Comparison of ENCODE assay signal across 7 cellular contexts in genomic region chr7:151233804-151234203, GRCh38. TPM values are rescaled to one million over a fixed set of nuclear protein-coding genes. Genes with fewer than 3 reads are reported as not detected.
DNase-seq lines count a peak whose midpoint lies in the region; ATAC-seq and TF ChIP-seq lines count a peak whose summit lies in the region.

No MANE protein-coding gene starts in this region.

- peak overlapping the region; percentile 85 for H3K4me2 ChIP-seq in smooth muscle cell

- H3K27ac ChIP-seq in smooth muscle cell (ENCODE audit: low read depth): peak overlapping the region; percentile 64

- peak overlapping the region; percentile 99 for H3K27ac Mint-ChIP-seq in activated CD4-positive, alpha-beta memory T cell treated with anti-CD3 and anti-CD28 coated beads for 36 hours
- peak overlapping the region; percentile 97 for H3K27ac Mint-ChIP-seq in glutamatergic neuron (ENCODE audit: unreplicated experiment)

- H3K36me3 Mint-ChIP-seq in activated CD4-positive, alpha-beta memory T cell treated with anti-CD3 and anti-CD28 coated beads for 36 hours: peaks cover 23% of the 10 kb centered on the region
- H3K36me3 Mint-ChIP-seq in glutamatergic neuron (ENCODE audit: unreplicated experiment): no peaks in the 10 kb centered on the region

- no peak for TF ChIP-seq POLR2A in GM18505 (IDR thresholded peaks at IDR 0.05; ENCODE audit: borderline replicate concordance, extremely low read depth, insufficient read depth, insufficient read length)

- H3K9ac ChIP-seq in smooth muscle cell (ENCODE audit: low read depth): peak overlapping the region; percentile 48

- CTCF ChIA-PET in activated CD4-positive, alpha-beta memory T cell treated with anti-CD3 and anti-CD28 coated beads for 36 hours (lab: Charles Lee): interaction anchor here (1.0 to 3.6 kb wide), 3 partner anchors 10 to 13 kb away, joined by 3 to 37 read pairs (median 8); no protein-coding TSS in a partner anchor

- DNase-seq in HAP-1 (ENCODE audit: low spot score in 2 of 2) (no peak), glutamatergic neuron (no peak), smooth muscle cell (lab: John Stamatoyannopoulos, UW; ENCODE audit: unreplicated experiment) (no peak)
- DNase-seq in activated CD4-positive, alpha-beta memory T cell treated with anti-CD3 and anti-CD28 coated beads for 36 hours: no peak
- no peak for DNase-seq in stimulated activated naive CD4-positive, alpha-beta T cell treated with Interleukin-2 at 50 U/mL for 16 hours (lab: John Stamatoyannopoulos, UW)

- H3K4me3 Mint-ChIP-seq in activated CD4-positive, alpha-beta memory T cell treated with anti-CD3 and anti-CD28 coated beads for 36 hours: peak overlapping the region; percentile 100
- peak overlapping the region; percentile 98 for H3K4me3 Mint-ChIP-seq in glutamatergic neuron (ENCODE audit: unreplicated experiment)

- H3F3A ChIP-seq in smooth muscle cell (ENCODE audit: low read depth): no peaks in the 10 kb centered on the region

- H3K9me3 ChIP-seq in HAP-1: no peaks in the 10 kb centered on the region
- H3K9me3 ChIP-seq in smooth muscle cell (replicated peaks; ENCODE audit: low read depth): no peaks in the 10 kb centered on the region

- H3K4me1 ChIP-seq in HAP-1 (peaks cover 14% of the 10 kb centered on the region), smooth muscle cell (ENCODE audit: low read depth) (peaks cover 16% of the 10 kb centered on the region)

- TF ChIP-seq CTCF in glutamatergic neuron (IDR thresholded peaks at IDR 0.05; ENCODE audit: partially characterized antibody, unreplicated experiment) (no peak), smooth muscle cell (IDR thresholded peaks at IDR 0.05; ENCODE audit: borderline replicate concordance, insufficient read depth, poor library complexity, severe bottlenecking) (no peak)

- peak overlapping the region; percentile 89 for H3K4me3 ChIP-seq in HAP-1
- peak overlapping the region; percentile 81 for H3K4me3 ChIP-seq in smooth muscle cell

- H3K79me2 ChIP-seq in smooth muscle cell (ENCODE audit: low read depth): peaks cover 44% of the 10 kb centered on the region

- ATAC-seq in GM18505 (IDR thresholded peaks at IDR 0.05; ENCODE audit: unreplicated experiment): no peak
- ATAC-seq in GM19324 (IDR thresholded peaks at IDR 0.05; ENCODE audit: low FRiP score, unreplicated experiment): no peak

- H3K27me3 ChIP-seq in HAP-1 (ENCODE audit: low read depth): no peaks in the 10 kb centered on the region
- no peaks in the 10 kb centered on the region for H3K27me3 ChIP-seq in smooth muscle cell (ENCODE audit: low read depth)

- H4K20me1 ChIP-seq in smooth muscle cell (ENCODE audit: low read depth): peaks cover 57% of the 10 kb centered on the region

- H3K27me3 Mint-ChIP-seq in activated CD4-positive, alpha-beta memory T cell treated with anti-CD3 and anti-CD28 coated beads for 36 hours: no peaks in the 10 kb centered on the region
- peaks cover 3% of the 10 kb centered on the region for H3K27me3 Mint-ChIP-seq in glutamatergic neuron (ENCODE audit: unreplicated experiment)

- peaks cover 29% of the 10 kb centered on the region for H3K4me1 Mint-ChIP-seq in activated CD4-positive, alpha-beta memory T cell treated with anti-CD3 and anti-CD28 coated beads for 36 hours (ENCODE audit: low read depth)
- H3K4me1 Mint-ChIP-seq in glutamatergic neuron (ENCODE audit: low read depth, unreplicated experiment): peaks cover 11% of the 10 kb centered on the region

- POLR2A ChIA-PET in activated CD4-positive, alpha-beta memory T cell treated with anti-CD3 and anti-CD28 coated beads for 36 hours (lab: Charles Lee): interaction anchor here (3.1 kb wide), 1 partner anchor 10 kb away, joined by 19 read pairs; no protein-coding TSS in a partner anchor

- H3K36me3 ChIP-seq in HAP-1 (replicated peaks): peaks cover 53% of the 10 kb centered on the region
- H3K36me3 ChIP-seq in smooth muscle cell (ENCODE audit: low read depth): no peaks in the 10 kb centered on the region

- WGBS in smooth muscle cell (ENCODE audit: low lambda C conversion rate): 97% methylated on average over 9 of the region's 9 CpGs

- H3K9me3 Mint-ChIP-seq in activated CD4-positive, alpha-beta memory T cell treated with anti-CD3 and anti-CD28 coated beads for 36 hours: no peaks in the 10 kb centered on the region
- peaks cover 10% of the 10 kb centered on the region for H3K9me3 Mint-ChIP-seq in glutamatergic neuron (ENCODE audit: unreplicated experiment)

- intact Hi-C loops in activated CD4-positive, alpha-beta memory T cell treated with anti-CD3 and anti-CD28 coated beads for 36 hours (cut with micrococcal nuclease): loop anchor here (1.0 to 2.0 kb wide), 5 partner anchors 10 to 399 kb away; partner anchors contain the start of gene FASTK

- no peak overlapping the region for H2AFZ ChIP-seq in smooth muscle cell (ENCODE audit: low read depth)

- in situ Hi-C loops in HAP-1 (cut with MboI; ENCODE audit: low sequenced_read_pairs): no loop called here

RNA-seq across cellular contexts. Expression of gene CHPF2, which starts 1.5 kb away (rescaled TPM):
- 10 to 100 TPM; 33.6 to 34.2 TPM for total RNA-seq in activated CD4-positive, alpha-beta memory T cell treated with anti-CD3 and anti-CD28 coated beads for 36 hours
- total RNA-seq in glutamatergic neuron (ENCODE audit: unreplicated experiment) (38.1 TPM), smooth muscle cell (42.3 and 43.7 TPM in 2 replicates)
- 70.8 and 71.8 TPM in 2 replicates for polyA plus RNA-seq in smooth muscle cell

RNA-seq across cellular contexts. Expression of gene ABCF2, which starts 6.8 kb away (rescaled TPM):
- 10 to 100 TPM; 41.1 to 41.2 TPM for total RNA-seq in activated CD4-positive, alpha-beta memory T cell treated with anti-CD3 and anti-CD28 coated beads for 36 hours
- total RNA-seq in glutamatergic neuron (ENCODE audit: unreplicated experiment): 39.1 TPM
- 30.5 and 35.1 TPM in 2 replicates for total RNA-seq in smooth muscle cell
- polyA plus RNA-seq in smooth muscle cell: 24.2 and 26.5 TPM in 2 replicates

RNA-seq across cellular contexts. Expression of gene SMARCD3, which starts 14.7 kb away (rescaled TPM):
- 1 to 10 TPM; 4.4 to 5.5 TPM for total RNA-seq in activated CD4-positive, alpha-beta memory T cell treated with anti-CD3 and anti-CD28 coated beads for 36 hours
- 5.1 TPM for total RNA-seq in glutamatergic neuron (ENCODE audit: unreplicated experiment)
- total RNA-seq in smooth muscle cell: 35.8 and 44.4 TPM in 2 replicates
- polyA plus RNA-seq in smooth muscle cell: 58.1 and 66.3 TPM in 2 replicates

RNA-seq across cellular contexts. Expression of gene H2BK1, which starts 23.5 kb away (rescaled TPM):
- not detected for total RNA-seq in activated CD4-positive, alpha-beta memory T cell treated with anti-CD3 and anti-CD28 coated beads for 36 hours
- total RNA-seq in glutamatergic neuron (ENCODE audit: unreplicated experiment): not detected
- total RNA-seq in smooth muscle cell: not detected in 2 replicates
- not detected in 2 replicates for polyA plus RNA-seq in smooth muscle cell

RNA-seq across cellular contexts. Expression of gene ASB10, which starts 46.8 kb away (rescaled TPM):
- not detected for total RNA-seq in activated CD4-positive, alpha-beta memory T cell treated with anti-CD3 and anti-CD28 coated beads for 36 hours
- total RNA-seq in glutamatergic neuron (ENCODE audit: unreplicated experiment) (not detected), smooth muscle cell (not detected in 2 replicates)
- polyA plus RNA-seq in smooth muscle cell: not detected in 2 replicates
